Comparison of ENCODE assay signal across 8 cellular contexts in genomic region chr20:46681032-46681854, GRCh38. TPM values are rescaled to one million over a fixed set of nuclear protein-coding genes. Genes with fewer than 3 reads are reported as not detected.
A peak's percentile ranks its signal among the peaks of the same experiment; 100 is the strongest.
DNase-seq lines count a peak whose midpoint lies in the region; ATAC-seq and TF ChIP-seq lines count a peak whose summit lies in the region.

No MANE protein-coding gene starts in this region.

- H3K9me3 Mint-ChIP-seq in mesothelial cell of epicardium, result no peaks in the 10 kb centered on the region

- TF ChIP-seq CTCF in GM20000 (IDR thresholded peaks at IDR 0.05; ENCODE audit: extremely low read depth, missing control alignments) (peak; percentile 69), mesothelial cell of epicardium (IDR thresholded peaks at IDR 0.05; ENCODE audit: unreplicated experiment) (peak; percentile 87)

- peak overlapping the region; percentile 13 for H3K27ac Mint-ChIP-seq in mesothelial cell of epicardium

- DNase-seq in ACHN, result peak; percentile 57
- peak; percentile 71 for DNase-seq in GM20000 (ENCODE audit: low spot score)
- DNase-seq in NCI-H460 (ENCODE audit: extremely low read depth, low read depth), result peak; percentile 54
- DNase-seq in activated CD4-positive, alpha-beta T cell treated with anti-CD3 and anti-CD28 coated beads, Interleukin-2, amount 50 U/mL, for 1 hour, result peak; percentile 64
- peak; percentile 36 to 54 for DNase-seq in dermis microvascular lymphatic vessel endothelial cell (ENCODE audit: low read depth in 2 of 2)
- peak; percentile 32 to 82 for DNase-seq in mesothelial cell of epicardium (ENCODE audit: low spot score in 2 of 2, unreplicated experiment in 2 of 2)
- DNase-seq in stimulated activated CD8-positive, alpha-beta memory T cell treated with anti-CD3 and anti-CD28 coated beads, Interleukin-4, amount 100 ng/mL, for 48 hours, result peak; percentile 84

- peak overlapping the region; percentile 11 for H3K4me3 Mint-ChIP-seq in mesothelial cell of epicardium

- in situ Hi-C loops in ACHN (cut with HindIII; ENCODE audit: low pct_ligation_motif_present, low pct_unique_long_range_greater_than_20kb, low sequenced_read_pairs), result no loop called here

- H3K36me3 Mint-ChIP-seq in mesothelial cell of epicardium, result peaks cover 13% of the 10 kb centered on the region

- ATAC-seq in HG03378 (IDR thresholded peaks at IDR 0.05; ENCODE audit: unreplicated experiment), result no peak

- H3K27me3 Mint-ChIP-seq in mesothelial cell of epicardium (ENCODE audit: low read depth), result no peaks in the 10 kb centered on the region

- peaks cover 28% of the 10 kb centered on the region for H3K4me1 Mint-ChIP-seq in mesothelial cell of epicardium

RNA-seq across cellular contexts. Expression of gene TP53RK, which starts 8.0 kb away (rescaled TPM):
- 24.2 and 24.6 TPM in 2 replicates for total RNA-seq in NCI-H460 (2014; rRNA removed; shearing (Covaris generic))
- 15.3 and 17.1 TPM in 2 replicates for polyA plus RNA-seq in NCI-H460 (2014; cell fraction: nucleus; rRNA removed)
- total RNA-seq in dermis microvascular lymphatic vessel endothelial cell (8.5 and 10.6 TPM in 2 replicates), mesothelial cell of epicardium (16.2 to 17.3 TPM (median 16.3 TPM) in 3 replicates)

RNA-seq across cellular contexts. Expression of gene SLC2A10, which starts 28.2 kb away (rescaled TPM):
- 0.23 and 0.30 TPM in 2 replicates for total RNA-seq in NCI-H460 (2014; rRNA removed; shearing (Covaris generic))
- polyA plus RNA-seq in NCI-H460 (2014; cell fraction: nucleus; rRNA removed), result 0.11 TPM in 1 of 2 replicates, not detected in the other
- 5.4 and 12.3 TPM in 2 replicates for total RNA-seq in dermis microvascular lymphatic vessel endothelial cell
- 21.7 to 23.8 TPM (median 22.2 TPM) in 3 replicates for total RNA-seq in mesothelial cell of epicardium

RNA-seq across cellular contexts. Expression of gene SLC13A3, which starts 30.0 kb away (rescaled TPM):
- total RNA-seq in NCI-H460 (2014; rRNA removed; shearing (Covaris generic)), result not detected in 2 replicates
- not detected in 2 replicates for polyA plus RNA-seq in NCI-H460 (2014; cell fraction: nucleus; rRNA removed)
- total RNA-seq in dermis microvascular lymphatic vessel endothelial cell (under 0.01 and 0.13 TPM in 2 replicates), mesothelial cell of epicardium (18.8 to 19.7 TPM (median 19.3 TPM) in 3 replicates)

Comparison
In these comparisons a context has a peak if more than half of its experiments do, and no peak if none do; other contexts are left out.
1. RNA of gene SLC13A3, which starts 30.0 kb away (total RNA-seq): 18.8 to 19.7 TPM in mesothelial cell of epicardium; under 0.01 to 0.13 TPM in dermis microvascular lymphatic vessel endothelial cell and not detected in NCI-H460; every median in the first group is over 10 times any median in the second.
2. Peak in every context shown above with its lines, with median percentiles within 50 percentile points of each other: DNase-seq.